12 cellular contexts compared by ENCODE assay signal in the genomic region with DNA sequence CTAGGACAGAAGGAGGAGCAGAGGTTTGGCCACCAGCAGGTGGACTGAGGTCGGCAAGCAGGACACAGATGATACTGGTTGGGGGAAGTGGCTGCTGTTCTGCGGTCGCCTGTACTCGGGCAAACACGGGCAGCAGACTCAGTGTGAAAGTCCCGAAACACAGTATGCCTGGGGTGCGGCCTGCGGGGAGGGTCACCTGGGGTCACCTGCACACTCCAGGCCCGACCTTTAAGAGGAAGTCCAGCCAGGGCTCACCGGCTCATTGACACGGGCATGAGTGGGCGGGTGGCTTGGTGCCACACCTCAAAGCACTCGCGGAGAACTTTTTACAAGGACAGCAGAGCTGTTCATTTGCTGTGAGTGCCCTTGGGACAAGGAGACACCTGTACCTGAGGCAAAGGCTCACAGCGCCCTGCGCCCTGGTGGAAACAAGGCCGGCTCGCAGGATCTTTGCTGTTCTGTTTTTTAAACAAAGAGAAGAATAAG.
DNase-seq lines count a peak whose midpoint lies in the region; ATAC-seq and TF ChIP-seq lines count a peak whose summit lies in the region.
"Had no signal": no experiment of that assay in that cellular context is flagged by ENCODE, and none has a peak within 500 bp of the region (broad histone marks: within the 10 kb centered on the region; RNA-seq: fewer than 3 reads in every experiment).

No MANE protein-coding gene starts in this region.

- peaks cover 2% of the 10 kb centered on the region for H3K4me1 Mint-ChIP-seq in activated naive CD4-positive, alpha-beta T cell treated with anti-CD3 and anti-CD28 coated beads for 36 hours (ENCODE audit: low read depth)

- H3K9me3 ChIP-seq in WERI-Rb-1 (ENCODE audit: severe bottlenecking) (no peaks in the 10 kb centered on the region), mucosa of descending colon (peaks cover 2% of the 10 kb centered on the region)
- H3K9me3 ChIP-seq: MG63 had no signal

- H3K27ac Mint-ChIP-seq in activated naive CD4-positive, alpha-beta T cell treated with anti-CD3 and anti-CD28 coated beads for 36 hours = no peak overlapping the region

- DNase-seq in CMK (ENCODE audit: low read depth) = peak; percentile 4
- peak; percentile 6 for DNase-seq in HEK293T (ENCODE audit: extremely low spot score)
- DNase-seq in WERI-Rb-1 = peak; percentile 48
- peak; percentile 80 to 86 (median 84) for DNase-seq in mucosa of descending colon
- DNase-seq in activated naive CD4-positive, alpha-beta T cell treated with anti-CD3 and anti-CD28 coated beads for 36 hours = no peak
- DNase-seq in NCI-H2171 (lab: John Stamatoyannopoulos, UW) = no peak
- DNase-seq in stimulated activated naive CD8-positive, alpha-beta T cell treated with anti-CD3 and anti-CD28 coated beads, Interleukin-15, Interleukin-2, amounts not matched to agents 100 U/mL and 50 U/mL, for 24 hours = no peak
- no peak for DNase-seq in HuH-7 (ENCODE audit: low spot score)
- DNase-seq: foreskin fibroblast, MG63, NCI-H774, substantia nigra had no signal

- ATAC-seq in mucosa of descending colon = peak; percentile 92
- ATAC-seq in stimulated activated naive CD8-positive, alpha-beta T cell treated with anti-CD3 and anti-CD28 coated beads, Interleukin-15, Interleukin-2, amounts not matched to agents 100 U/mL and 50 U/mL, for 24 hours = no peak

- no peaks in the 10 kb centered on the region for H3K36me3 ChIP-seq in WERI-Rb-1
- H3K36me3 ChIP-seq in mucosa of descending colon (ENCODE audit: low read depth) = no peaks in the 10 kb centered on the region
- H3K36me3 ChIP-seq: MG63 had no signal

- peaks cover 13% of the 10 kb centered on the region for H3K36me3 Mint-ChIP-seq in activated naive CD4-positive, alpha-beta T cell treated with anti-CD3 and anti-CD28 coated beads for 36 hours (ENCODE audit: low read depth)

- CTCF ChIA-PET in HEK293T (lab: Yijun Ruan, JAX) = no interaction called here
- CTCF ChIA-PET in activated naive CD4-positive, alpha-beta T cell treated with anti-CD3 and anti-CD28 coated beads for 36 hours (lab: Charles Lee) = no interaction called here

- H3K4me3 ChIP-seq in WERI-Rb-1 (ENCODE audit: low read depth, low read length) (no peak overlapping the region), mucosa of descending colon (no peak overlapping the region)
- H3K4me3 ChIP-seq: MG63 had no signal

- H3K9me3 Mint-ChIP-seq in activated naive CD4-positive, alpha-beta T cell treated with anti-CD3 and anti-CD28 coated beads for 36 hours = peaks cover 3% of the 10 kb centered on the region

- intact Hi-C loops in mucosa of descending colon (cut with DNase I, micrococcal nuclease) = no loop called here
- intact Hi-C loops in activated naive CD4-positive, alpha-beta T cell treated with anti-CD3 and anti-CD28 coated beads for 36 hours (cut with micrococcal nuclease) = no loop called here

- no peaks in the 10 kb centered on the region for H3K27me3 Mint-ChIP-seq in activated naive CD4-positive, alpha-beta T cell treated with anti-CD3 and anti-CD28 coated beads for 36 hours (ENCODE audit: low read depth)

- no peak overlapping the region for H3K27ac ChIP-seq in WERI-Rb-1

- H3K4me1 ChIP-seq in mucosa of descending colon (ENCODE audit: low read depth) = peaks cover 8% of the 10 kb centered on the region

- H3K4me3 Mint-ChIP-seq in activated naive CD4-positive, alpha-beta T cell treated with anti-CD3 and anti-CD28 coated beads for 36 hours = no peak overlapping the region

- no peaks in the 10 kb centered on the region for H3K27me3 ChIP-seq in WERI-Rb-1 (ENCODE audit: insufficient read depth, low read depth, severe bottlenecking)
- H3K27me3 ChIP-seq: MG63 had no signal

- TF ChIP-seq CTCF in WERI-Rb-1 (IDR thresholded peaks at IDR 0.05; ENCODE audit: low read depth, low read length) (peak; percentile 24; the same call in 1 of the 2 replicates), mucosa of descending colon (IDR thresholded peaks at IDR 0.05) (no peak)

- POLR2A ChIA-PET in HEK293T (lab: Yijun Ruan, JAX) = interaction anchor here (1.1 kb wide), 1 partner anchor 91 kb away, joined by 3 read pairs; no protein-coding TSS in a partner anchor

TF ChIP-seq in HEK293T, 16 proteins besides CTCF, POLR2A, EP300 and RAD21:
- TF ChIP-seq L3MBTL2 (conservative IDR thresholded peaks at IDR 0.05) (no peak), FOXM1 (IDR thresholded peaks at IDR 0.05; ENCODE audit: borderline replicate concordance) (no peak), ARNT (IDR thresholded peaks at IDR 0.05) (no peak), HDGF (IDR thresholded peaks at IDR 0.05; ENCODE audit: borderline replicate concordance) (no peak)

Comparison
In these comparisons a context has a peak if more than half of its experiments do, and no peak if none do; other contexts are left out.
1. DNase-seq: peak in CMK (single experiment), HEK293T (single experiment), WERI-Rb-1 (single experiment) and mucosa of descending colon (3 of 3); none in activated naive CD4-positive, alpha-beta T cell treated with anti-CD3 and anti-CD28 coated beads for 36 hours (single experiment), NCI-H2171 (single experiment), stimulated activated naive CD8-positive, alpha-beta T cell treated with anti-CD3 and anti-CD28 coated beads, Interleukin-15, Interleukin-2, amounts not matched to agents 100 U/mL and 50 U/mL, for 24 hours (single experiment) and HuH-7 (single experiment).